Comparison of ENCODE assay signal across 23 cellular contexts in the genomic region with DNA sequence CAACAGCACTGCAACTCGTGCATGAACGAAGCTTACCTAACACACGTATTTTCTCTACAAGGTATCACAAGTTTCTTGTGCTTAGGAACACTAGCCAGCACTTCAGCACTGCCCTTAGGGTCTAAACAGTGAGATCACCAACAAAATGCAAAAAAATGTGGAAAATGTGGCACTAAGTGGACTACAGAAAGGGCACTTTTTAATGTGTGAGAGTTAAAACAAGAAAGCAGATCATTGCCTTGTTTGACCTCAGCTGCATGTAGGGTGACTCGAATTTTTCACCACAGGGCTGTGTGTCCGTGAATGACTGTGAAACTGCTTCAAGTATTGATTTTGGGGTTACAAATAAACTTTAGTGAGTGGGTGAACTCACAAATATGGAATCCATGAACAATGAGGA.
A peak's percentile ranks its signal among the peaks of the same experiment; 100 is the strongest.
DNase-seq lines count a peak whose midpoint lies in the region; ATAC-seq, FAIRE-seq and TF ChIP-seq lines count a peak whose summit lies in the region.
"Had no signal": no experiment of that assay in that cellular context is flagged by ENCODE, and none has a peak within 500 bp of the region (broad histone marks: within the 10 kb centered on the region; RNA-seq: fewer than 3 reads in every experiment).

No MANE protein-coding gene starts in this region.

- no peak overlapping the region for H3K4me2 ChIP-seq in mesendoderm (ENCODE audit: low read length)

- H4K5ac ChIP-seq in mesendoderm (ENCODE audit: low read length), result no peak overlapping the region

- H4K8ac ChIP-seq in mesendoderm (ENCODE audit: low read depth, low read length), result no peak overlapping the region

- no peak overlapping the region for H3K18ac ChIP-seq in mesendoderm (ENCODE audit: low read length)

- ATAC-seq in body of pancreas (peak; percentile 47), HG02885 (IDR thresholded peaks at IDR 0.05; ENCODE audit: poor library complexity, unreplicated experiment) (no peak), GM18502 (IDR thresholded peaks at IDR 0.05; ENCODE audit: poor library complexity, unreplicated experiment) (no peak)
- ATAC-seq: HepG2, PC-3 had no signal

- H3K79me2 ChIP-seq in mesendoderm (ENCODE audit: control insufficient read depth, insufficient read depth, low read length), result no peaks in the 10 kb centered on the region

- peak overlapping the region; percentile 9 for H3K4ac ChIP-seq in mesendoderm (ENCODE audit: low read depth, low read length)

- H3K27me3 ChIP-seq in body of pancreas (no peaks in the 10 kb centered on the region), mesendoderm (ENCODE audit: insufficient read depth, low read length, poor library complexity) (no peaks in the 10 kb centered on the region), transverse colon (no peaks in the 10 kb centered on the region)

- no peaks in the 10 kb centered on the region for H3K36me3 ChIP-seq in body of pancreas (replicated peaks in 1 of 2; ENCODE audit: insufficient read depth in 1 of 2, low read depth in 2 of 2)
- H3K36me3 ChIP-seq in mesendoderm (ENCODE audit: control insufficient read depth, insufficient read depth, low read length), result no peaks in the 10 kb centered on the region
- no peaks in the 10 kb centered on the region for H3K36me3 ChIP-seq in transverse colon

- H3K4me3 Mint-ChIP-seq in nephron progenitor cell, result no peak overlapping the region
- H3K4me3 Mint-ChIP-seq: B cell had no signal

- peaks cover 9% of the 10 kb centered on the region for H3K4me1 Mint-ChIP-seq in nephron progenitor cell

- H3K4me1 ChIP-seq in body of pancreas, result peaks cover 6% of the 10 kb centered on the region
- peaks cover 2% of the 10 kb centered on the region for H3K4me1 ChIP-seq in mesendoderm (ENCODE audit: control insufficient read depth, low read depth, low read length)
- H3K4me1 ChIP-seq in transverse colon, result peaks cover 0 to 5% (median 0%) of the 10 kb centered on the region in 4 donors

- WGBS in body of pancreas, 2 donors, result 48 to 52% methylated on average over 5 of the region's 5 CpGs
- WGBS in mesendoderm (ENCODE audit: extremely low coverage, insufficient coverage, low lambda C conversion rate), result no CpG with 5 or more reads among the region's 5 CpGs
- 88 to 91% methylated on average over 4 to 5 of the region's 5 CpGs for WGBS in transverse colon (ENCODE audit: low coverage in 1 of 2), 2 donors

- H3K27ac ChIP-seq in body of pancreas (peak overlapping the region in 1 of 4 donors; percentile 5), mesendoderm (ENCODE audit: low read depth, low read length) (no peak overlapping the region), transverse colon (no peak overlapping the region)
- H3K27ac ChIP-seq: RWPE1 had no signal

- no peak for DNase-seq in HTR-8/SVneo (ENCODE audit: insufficient read length, low spot score)
- DNase-seq in body of pancreas, result no peak
- no peak for DNase-seq in mesendoderm
- DNase-seq in nephron progenitor cell, result no peak
- DNase-seq in transverse colon, result no peak
- DNase-seq: ACHN, COR-L47, DMS 273 treated with DMSO at 0.1 percent for 48 hours, DND-41, GF-D8, KG1, NCI-H1417 treated with DMSO at 0.1 percent for 48 hours, NCI-H2029, NCI-H345, NCI-H524 treated with DMSO at 0.1 percent for 48 hours, PC-3, SIG-M5 had no signal

- in situ Hi-C loops in transverse colon (cut with MboI; ENCODE audit: low pct_ligation_motif_present in 1 of 4, low pct_unique_long_range_greater_than_20kb in 1 of 4, low sequenced_read_pairs in 3 of 4), result no loop called here

- TF ChIP-seq EP300 in transverse colon (IDR thresholded peaks at IDR 0.05; ENCODE audit: low read depth), result no peak

- H3K9ac ChIP-seq in mesendoderm (ENCODE audit: low read length), result no peak overlapping the region

- H2BK120ac ChIP-seq in mesendoderm (ENCODE audit: low read depth, low read length), result no peak overlapping the region

- H3K23ac ChIP-seq in mesendoderm (ENCODE audit: low read length), result no peak overlapping the region

- no peak overlapping the region for H2BK5ac ChIP-seq in mesendoderm (ENCODE audit: low read length)

- no peaks in the 10 kb centered on the region for H3K27me3 Mint-ChIP-seq in nephron progenitor cell (ENCODE audit: low read depth, poor library complexity)
- H3K27me3 Mint-ChIP-seq: B cell had no signal

- no peak overlapping the region for H2AK5ac ChIP-seq in mesendoderm (ENCODE audit: low read length)

- H3K56ac ChIP-seq in mesendoderm (ENCODE audit: low read length), result no peak overlapping the region

- H3K36me3 Mint-ChIP-seq in nephron progenitor cell (ENCODE audit: low read depth), result no peaks in the 10 kb centered on the region

- TF ChIP-seq CTCF in body of pancreas (IDR thresholded peaks at IDR 0.05), result no peak
- TF ChIP-seq CTCF in nephron progenitor cell (IDR thresholded peaks at IDR 0.05), result no peak
- no peak for TF ChIP-seq CTCF in transverse colon (IDR thresholded peaks at IDR 0.05)

- H3K4me3 ChIP-seq in body of pancreas, result no peak overlapping the region
- no peak overlapping the region for H3K4me3 ChIP-seq in mesendoderm (ENCODE audit: low read length)
- H3K4me3 ChIP-seq in transverse colon, result no peak overlapping the region

- H3K27ac Mint-ChIP-seq in nephron progenitor cell, result no peak overlapping the region
- H3K27ac Mint-ChIP-seq: B cell had no signal

- no peak overlapping the region for H2BK15ac ChIP-seq in mesendoderm (replicated peaks; ENCODE audit: low read depth)

- peak; percentile 16 for FAIRE-seq in HTR-8/SVneo (lab: Jason Lieb, UNC)
- FAIRE-seq: H1, HepG2 had no signal

- no peaks in the 10 kb centered on the region for H3K9me3 Mint-ChIP-seq in nephron progenitor cell

- TF ChIP-seq POLR2A in body of pancreas (IDR thresholded peaks at IDR 0.05) (no peak), transverse colon (IDR thresholded peaks at IDR 0.05) (no peak)

- no peaks in the 10 kb centered on the region for H3K79me1 ChIP-seq in mesendoderm (ENCODE audit: low read length)

- no peaks in the 10 kb centered on the region for H3K9me3 ChIP-seq in body of pancreas
- no peaks in the 10 kb centered on the region for H3K9me3 ChIP-seq in transverse colon

- intact Hi-C loops in body of pancreas (cut with DNase I), result no loop called here
- intact Hi-C loops in transverse colon (cut with DNase I; ENCODE audit: low total_unique reads), result no loop called here
